In genomic region chr19:39155114-39155700, GRCh38 we compare ENCODE assay signal across 21 cellular contexts. TPM values are rescaled to one million over a fixed set of nuclear protein-coding genes. Genes with fewer than 3 reads are reported as not detected.
DNase-seq lines count a peak whose midpoint lies in the region; ATAC-seq, FAIRE-seq and TF ChIP-seq lines count a peak whose summit lies in the region.
"Had no signal": no experiment of that assay in that cellular context is flagged by ENCODE, and none has a peak within 500 bp of the region (broad histone marks: within the 10 kb centered on the region; RNA-seq: fewer than 3 reads in every experiment).

No MANE protein-coding gene starts in this region.

- peaks cover 33% of the 10 kb centered on the region for H3K4me1 Mint-ChIP-seq in astrocyte (ENCODE audit: low read depth, unreplicated experiment)

- H3K27ac ChIP-seq in astrocyte (ENCODE audit: low read depth, low read length) (no peak overlapping the region), thyroid gland (peak overlapping the region; percentile 64 to 78 (median 68)), MM.1S (ENCODE audit: low read length) (no peak overlapping the region)
- H3K27ac ChIP-seq: left lung, uterus had no signal

- H3K79me2 ChIP-seq in astrocyte (ENCODE audit: insufficient read depth, low read length): peaks cover 68% of the 10 kb centered on the region
- peaks cover 13% of the 10 kb centered on the region for H3K79me2 ChIP-seq in MM.1S (ENCODE audit: low read length)

- H3K9me3 ChIP-seq in astrocyte (ENCODE audit: insufficient read depth, low read depth, low read length) (no peaks in the 10 kb centered on the region), thyroid gland (no peaks in the 10 kb centered on the region), MM.1S (replicated peaks; ENCODE audit: insufficient read depth, low read length) (no peaks in the 10 kb centered on the region)
- H3K9me3 ChIP-seq: left lung, uterus had no signal

- H3K4me2 ChIP-seq in astrocyte (ENCODE audit: low read length): no peak overlapping the region
- no peak overlapping the region for H3K4me2 ChIP-seq in MM.1S (ENCODE audit: low read depth, low read length)

- peak overlapping the region; percentile 27 for H3K4me3 Mint-ChIP-seq in astrocyte (ENCODE audit: unreplicated experiment)

- no peak for TF ChIP-seq POLR2A in thyroid gland (IDR thresholded peaks at IDR 0.05)

- peak; percentile 67 for DNase-seq in HT-29 (ENCODE audit: low spot score)
- no peak for DNase-seq in astrocyte (ENCODE audit: low read depth)
- DNase-seq in left colon: no peak
- DNase-seq in thyroid gland: no peak
- DNase-seq in medulla oblongata (ENCODE audit: extremely low spot score): no peak
- DNase-seq in MM.1S: no peak
- no peak for DNase-seq in iPS-NIHi11 (ENCODE audit: low spot score)
- DNase-seq: activated gamma-delta T cell; AML-193; hypothalamus; NCI-H1436 treated with DMSO at 0.1 percent for 48 hours; NCI-H774; occipital lobe; stimulated activated CD4-positive, alpha-beta T cell treated with anti-CD3 and anti-CD28 coated beads, Interleukin-2, amount 100 ng/mL, for 24 hours; T-helper 9 cell; uterus had no signal

- FAIRE-seq in astrocyte (lab: Jason Lieb, UNC): no peak
- FAIRE-seq: G401.6 had no signal

- 68 to 74% methylated on average over 8 to 9 of the region's 11 CpGs for WGBS in thyroid gland, 2 donors

- H3K4me3 ChIP-seq in astrocyte (ENCODE audit: insufficient read depth, low read depth, low read length) (no peak overlapping the region), thyroid gland (replicated peaks in 1 of 3) (no peak overlapping the region), MM.1S (ENCODE audit: low read length) (no peak overlapping the region)
- H3K4me3 ChIP-seq: left lung, uterus had no signal

- H3K27me3 ChIP-seq in astrocyte (ENCODE audit: insufficient read depth, low read length): no peaks in the 10 kb centered on the region
- H3K27me3 ChIP-seq in thyroid gland: no peaks in the 10 kb centered on the region
- H3K27me3 ChIP-seq in MM.1S (replicated peaks; ENCODE audit: insufficient read depth, low read length): no peaks in the 10 kb centered on the region
- H3K27me3 ChIP-seq: left lung, uterus had no signal

- no peaks in the 10 kb centered on the region for H3K9me3 Mint-ChIP-seq in astrocyte (ENCODE audit: unreplicated experiment)

- intact Hi-C loops in left colon (cut with DNase I, micrococcal nuclease) (no loop called here), thyroid gland (cut with DNase I) (no loop called here)

- no peaks in the 10 kb centered on the region for H3K9me2 ChIP-seq in MM.1S (replicated peaks; ENCODE audit: insufficient read depth, low read length)

- no peaks in the 10 kb centered on the region for H3K27me3 Mint-ChIP-seq in astrocyte (ENCODE audit: low read depth, unreplicated experiment)

- H4K20me1 ChIP-seq in astrocyte (ENCODE audit: insufficient read depth, low read length) (peaks cover 72% of the 10 kb centered on the region), MM.1S (ENCODE audit: insufficient read depth, low read length) (no peaks in the 10 kb centered on the region)

- H3K4me1 ChIP-seq in astrocyte (ENCODE audit: insufficient read depth, low read length) (peaks cover 17% of the 10 kb centered on the region), thyroid gland (peaks cover 35 to 58% of the 10 kb centered on the region in 2 donors), MM.1S (ENCODE audit: low read length) (no peaks in the 10 kb centered on the region)

- no peak overlapping the region for H3K9ac ChIP-seq in astrocyte (ENCODE audit: low read length)
- no peak overlapping the region for H3K9ac ChIP-seq in MM.1S (ENCODE audit: low read length)

- H3K36me3 ChIP-seq in astrocyte (ENCODE audit: insufficient read depth, low read length): no peaks in the 10 kb centered on the region
- H3K36me3 ChIP-seq in thyroid gland: no peaks in the 10 kb centered on the region
- no peaks in the 10 kb centered on the region for H3K36me3 ChIP-seq in MM.1S (replicated peaks; ENCODE audit: insufficient read depth, low read length)
- H3K36me3 ChIP-seq: left lung, uterus had no signal

- ATAC-seq in left colon: peak; percentile 29
- ATAC-seq: sciatic nerve had no signal

- TF ChIP-seq CTCF in astrocyte (IDR thresholded peaks at IDR 0.05; ENCODE audit: insufficient read depth, low read depth, low read length) (no peak), thyroid gland (IDR thresholded peaks at IDR 0.05) (no peak), MM.1S (IDR thresholded peaks at IDR 0.05; ENCODE audit: low read length) (no peak)

- no peaks in the 10 kb centered on the region for H3F3A ChIP-seq in MM.1S (ENCODE audit: insufficient read depth, low read length)

- H3K27ac Mint-ChIP-seq in astrocyte (ENCODE audit: unreplicated experiment): no peak overlapping the region

- peaks cover 13% of the 10 kb centered on the region for H3K36me3 Mint-ChIP-seq in astrocyte (ENCODE audit: low read depth, unreplicated experiment)

- no peak overlapping the region for H2AFZ ChIP-seq in astrocyte (ENCODE audit: low read depth, low read length)
- H2AFZ ChIP-seq in MM.1S (ENCODE audit: low read length): no peak overlapping the region

RNA-seq across cellular contexts. Expression of gene PAK4, which starts 29.6 kb away (rescaled TPM):
- 42.3 and 46.5 TPM in 2 replicates for total RNA-seq in HT-29 (2014; rRNA removed; shearing (Covaris generic))
- total RNA-seq in astrocyte (48.0 and 51.1 TPM in 2 replicates), left colon (10 to 100 TPM; 85.0 to 96.9 TPM), thyroid gland (10 to 100 TPM; 12.4 to 24.9 (median 23.2) TPM)

RNA-seq across cellular contexts. Expression of gene NCCRP1, which starts 41.6 kb away (rescaled TPM):
- total RNA-seq in HT-29 (2014; rRNA removed; shearing (Covaris generic)): 0.31 TPM in 1 of 2 replicates, not detected in the other
- total RNA-seq in astrocyte (not detected in 2 replicates), left colon (not detected), thyroid gland (under 1 TPM in 3 of 4 donors, not detected in 1; 0.45 to 0.81 (median 0.78) TPM)
- total RNA-seq: chondrocyte, fibroblast of villous mesenchyme, left lung, occipital lobe, sciatic nerve, uterus had no signal

RNA-seq across cellular contexts. Expression of gene SYCN, which starts 48.9 kb away (rescaled TPM):
- not detected in 2 replicates for total RNA-seq in HT-29 (2014; rRNA removed; shearing (Covaris generic))
- not detected in 2 replicates for total RNA-seq in astrocyte
- total RNA-seq in left colon: not detected
- total RNA-seq in thyroid gland: not detected
- total RNA-seq: chondrocyte, fibroblast of villous mesenchyme, left lung, occipital lobe, sciatic nerve, uterus had no signal

Comparison
In these comparisons a context has a peak if more than half of its experiments do, and no peak if none do; other contexts are left out.
1. H3K27ac ChIP-seq: peak in thyroid gland (3 of 3); none in astrocyte (single experiment) and MM.1S (single experiment).